ENCODE assay signal across 11 cellular contexts in genomic region chr11:123260511-123261211, GRCh38.
DNase-seq lines count a peak whose midpoint lies in the region; ATAC-seq, FAIRE-seq and TF ChIP-seq lines count a peak whose summit lies in the region.
"Had no signal": no experiment of that assay in that cellular context is flagged by ENCODE, and none has a peak within 500 bp of the region (broad histone marks: within the 10 kb centered on the region; RNA-seq: fewer than 3 reads in every experiment).

No MANE protein-coding gene starts in this region.

- DNase-seq in EH (ENCODE audit: low read depth), result peak; percentile 40
- peak; percentile 42 for DNase-seq in bronchial epithelial cell (ENCODE audit: low read depth)
- no peak for DNase-seq in neural progenitor cell (ENCODE audit: low spot score)
- no peak for DNase-seq in NCI-H128 (lab: John Stamatoyannopoulos, UW; ENCODE audit: unreplicated experiment)
- DNase-seq in Peyer's patch, result no peak
- no peak for DNase-seq in aorta

- H3K27ac ChIP-seq in OCI-LY3 (ENCODE audit: low read length) (no peak overlapping the region), neural progenitor cell (no peak overlapping the region), Peyer's patch (no peak overlapping the region), aorta (ENCODE audit: low read depth in 1 of 2, low read length in 2 of 2) (no peak overlapping the region)
- H3K27ac ChIP-seq: colonic mucosa, transverse colon had no signal

- H3K4me2 ChIP-seq in OCI-LY3 (ENCODE audit: low read length) (peak overlapping the region; percentile 62), neural progenitor cell (no peak overlapping the region)

- no peak overlapping the region for H3K4me3 Mint-ChIP-seq in neural progenitor cell

- H3K4me1 ChIP-seq in OCI-LY3 (ENCODE audit: low read length) (peaks cover 47% of the 10 kb centered on the region), neural progenitor cell (peaks cover 8% of the 10 kb centered on the region), Peyer's patch (no peaks in the 10 kb centered on the region), aorta (ENCODE audit: control insufficient read depth in 1 of 2, insufficient read depth in 2 of 2, low read length in 2 of 2) (no peaks in the 10 kb centered on the region)
- H3K4me1 ChIP-seq: colonic mucosa had no signal

- FAIRE-seq in bronchial epithelial cell (lab: Jason Lieb, UNC), result no peak
- FAIRE-seq: frontal cortex had no signal

- no peaks in the 10 kb centered on the region for H3K79me2 ChIP-seq in OCI-LY3 (ENCODE audit: low read length)
- no peaks in the 10 kb centered on the region for H3K79me2 ChIP-seq in neural progenitor cell (ENCODE audit: low read depth)

- peaks cover 12% of the 10 kb centered on the region for H3K27me3 Mint-ChIP-seq in neural progenitor cell (ENCODE audit: insufficient read depth, low read depth)

- no peak overlapping the region for H3K27ac Mint-ChIP-seq in neural progenitor cell

- ATAC-seq in GM18867 (IDR thresholded peaks at IDR 0.05; ENCODE audit: unreplicated experiment) (no peak), aorta (ENCODE audit: low FRiP score) (no peak)

- TF ChIP-seq POLR2A in Peyer's patch (IDR thresholded peaks at IDR 0.05), result no peak

- H2AFZ ChIP-seq in OCI-LY3 (ENCODE audit: low read depth, low read length) (0 out of 2 replicates have a peak overlapping the region, but pooled peaks have one; percentile 76), neural progenitor cell (replicated peaks) (peak overlapping the region; percentile 95)

- peaks cover 23% of the 10 kb centered on the region for H3K9me3 Mint-ChIP-seq in neural progenitor cell

- intact Hi-C loops in aorta (cut with DNase I), result loop anchor here in 1 of 2 donors (5.0 kb wide), 1 partner anchor 158 kb away; no protein-coding TSS in a partner anchor

- H3K9me3 ChIP-seq in OCI-LY3 (ENCODE audit: insufficient read depth, low read length) (peaks cover 10% of the 10 kb centered on the region), neural progenitor cell (ENCODE audit: low read depth) (no peaks in the 10 kb centered on the region), Peyer's patch (no peaks in the 10 kb centered on the region), aorta (ENCODE audit: control insufficient read depth, low read length) (no peaks in the 10 kb centered on the region)
- H3K9me3 ChIP-seq: colonic mucosa, transverse colon had no signal

- H3K27me3 ChIP-seq in OCI-LY3 (ENCODE audit: low read depth, low read length) (no peaks in the 10 kb centered on the region), bronchial epithelial cell (ENCODE audit: control insufficient read depth, insufficient read depth, low read length) (peaks cover 2% of the 10 kb centered on the region), neural progenitor cell (peaks cover 9% of the 10 kb centered on the region), Peyer's patch (no peaks in the 10 kb centered on the region), aorta (ENCODE audit: control insufficient read depth in 1 of 2, insufficient read depth in 2 of 2, low read length in 1 of 2) (no peaks in the 10 kb centered on the region)
- H3K27me3 ChIP-seq: colonic mucosa had no signal

- peaks cover 5% of the 10 kb centered on the region for H3F3A ChIP-seq in neural progenitor cell (ENCODE audit: low read depth)

- H4K20me1 ChIP-seq in OCI-LY3 (ENCODE audit: insufficient read depth, low read length) (no peaks in the 10 kb centered on the region), neural progenitor cell (ENCODE audit: low read depth) (no peaks in the 10 kb centered on the region)

- no peak overlapping the region for H3K9ac ChIP-seq in OCI-LY3 (ENCODE audit: low read length)
- H3K9ac ChIP-seq in neural progenitor cell, result no peak overlapping the region

- peaks cover 26% of the 10 kb centered on the region for H3K4me1 Mint-ChIP-seq in neural progenitor cell

- WGBS in aorta, 2 donors, result 87 to 88% methylated on average over 4 of the region's 4 CpGs

- TF ChIP-seq CTCF in OCI-LY3 (IDR thresholded peaks at IDR 0.05; ENCODE audit: low read depth, low read length) (no peak), bronchial epithelial cell (IDR thresholded peaks at IDR 0.05; ENCODE audit: insufficient read depth, low read length, severe bottlenecking) (no peak), neural progenitor cell (IDR thresholded peaks at IDR 0.05) (no peak), Peyer's patch (IDR thresholded peaks at IDR 0.05) (no peak)

- H3K4me3 ChIP-seq in OCI-LY3 (ENCODE audit: low read length), result no peak overlapping the region
- no peak overlapping the region for H3K4me3 ChIP-seq in bronchial epithelial cell (ENCODE audit: low read depth, low read length)
- no peak overlapping the region for H3K4me3 ChIP-seq in neural progenitor cell
- H3K4me3 ChIP-seq in Peyer's patch, result no peak overlapping the region
- no peak overlapping the region for H3K4me3 ChIP-seq in aorta (ENCODE audit: low read length in 2 of 2)

- H3K36me3 Mint-ChIP-seq in neural progenitor cell, result no peaks in the 10 kb centered on the region

- H3K36me3 ChIP-seq in OCI-LY3 (replicated peaks; ENCODE audit: low read depth, low read length) (peaks cover 5% of the 10 kb centered on the region), bronchial epithelial cell (ENCODE audit: control insufficient read depth, insufficient read depth, low read length) (no peaks in the 10 kb centered on the region), neural progenitor cell (no peaks in the 10 kb centered on the region), Peyer's patch (no peaks in the 10 kb centered on the region), aorta (ENCODE audit: control insufficient read depth in 1 of 2, insufficient read depth in 2 of 2, low read length in 1 of 2) (no peaks in the 10 kb centered on the region)
- H3K36me3 ChIP-seq: colonic mucosa, transverse colon had no signal

Comparison
In these comparisons a context has a peak if more than half of its experiments do, and no peak if none do; other contexts are left out.
1. DNase-seq: peak in EH (single experiment) and bronchial epithelial cell (single experiment); none in neural progenitor cell (single experiment), NCI-H128 (single experiment), Peyer's patch (0 of 3) and aorta (0 of 2).